1 cellular context compared by ENCODE assay signal in genomic region chr19:35266904-35267817, GRCh38.
A peak's percentile ranks its signal among the peaks of the same experiment; 100 is the strongest.
TF ChIP-seq lines count a peak whose summit lies in the region.

No MANE protein-coding gene starts in this region.

TF ChIP-seq in K562, 482 proteins besides CTCF, POLR2A, EP300 and RAD21 (continued from another document):
- TF ChIP-seq ZNF318 (IDR thresholded peaks at IDR 0.05; ENCODE audit: borderline replicate concordance in 1 of 2, low read depth in 1 of 2): no peak
- TF ChIP-seq CHD1 (IDR thresholded peaks at IDR 0.05; ENCODE audit: low read length): peak; percentile 56
- TF ChIP-seq MAZ (CRISPR knock-in tag; conservative IDR thresholded peaks at IDR 0.05 in 1 of 2, IDR thresholded peaks at IDR 0.05 in 1 of 2): 0 out of 4 replicates have a peak, but pooled peaks of 1 of the 2 experiments have one; percentile 36
- TF ChIP-seq THRAP3 (IDR thresholded peaks at IDR 0.05; ENCODE audit: borderline replicate concordance): 0 out of 2 replicates have a peak, but pooled peaks have one; percentile 58
- TF ChIP-seq, protein P1, sequence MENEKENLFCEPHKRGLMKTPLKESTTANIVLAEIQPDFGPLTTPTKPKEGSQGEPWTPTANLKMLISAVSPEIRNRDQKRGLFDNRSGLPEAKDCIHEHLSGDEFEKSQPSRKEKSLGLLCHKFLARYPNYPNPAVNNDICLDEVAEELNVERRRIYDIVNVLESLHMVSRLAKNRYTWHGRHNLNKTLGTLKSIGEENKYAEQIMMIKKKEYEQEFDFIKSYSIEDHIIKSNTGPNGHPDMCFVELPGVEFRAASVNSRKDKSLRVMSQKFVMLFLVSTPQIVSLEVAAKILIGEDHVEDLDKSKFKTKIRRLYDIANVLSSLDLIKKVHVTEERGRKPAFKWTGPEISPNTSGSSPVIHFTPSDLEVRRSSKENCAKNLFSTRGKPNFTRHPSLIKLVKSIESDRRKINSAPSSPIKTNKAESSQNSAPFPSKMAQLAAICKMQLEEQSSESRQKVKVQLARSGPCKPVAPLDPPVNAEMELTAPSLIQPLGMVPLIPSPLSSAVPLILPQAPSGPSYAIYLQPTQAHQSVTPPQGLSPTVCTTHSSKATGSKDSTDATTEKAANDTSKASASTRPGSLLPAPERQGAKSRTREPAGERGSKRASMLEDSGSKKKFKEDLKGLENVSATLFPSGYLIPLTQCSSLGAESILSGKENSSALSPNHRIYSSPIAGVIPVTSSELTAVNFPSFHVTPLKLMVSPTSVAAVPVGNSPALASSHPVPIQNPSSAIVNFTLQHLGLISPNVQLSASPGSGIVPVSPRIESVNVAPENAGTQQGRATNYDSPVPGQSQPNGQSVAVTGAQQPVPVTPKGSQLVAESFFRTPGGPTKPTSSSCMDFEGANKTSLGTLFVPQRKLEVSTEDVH (IDR thresholded peaks at IDR 0.05; ENCODE audit: low read depth, partially characterized antibody): peak; percentile 24
- peak; percentile 27; the same call in 1 of the 2 replicates for TF ChIP-seq POLR2AphosphoS2 (IDR thresholded peaks at IDR 0.05; ENCODE audit: low read length)
- TF ChIP-seq, protein P2, sequence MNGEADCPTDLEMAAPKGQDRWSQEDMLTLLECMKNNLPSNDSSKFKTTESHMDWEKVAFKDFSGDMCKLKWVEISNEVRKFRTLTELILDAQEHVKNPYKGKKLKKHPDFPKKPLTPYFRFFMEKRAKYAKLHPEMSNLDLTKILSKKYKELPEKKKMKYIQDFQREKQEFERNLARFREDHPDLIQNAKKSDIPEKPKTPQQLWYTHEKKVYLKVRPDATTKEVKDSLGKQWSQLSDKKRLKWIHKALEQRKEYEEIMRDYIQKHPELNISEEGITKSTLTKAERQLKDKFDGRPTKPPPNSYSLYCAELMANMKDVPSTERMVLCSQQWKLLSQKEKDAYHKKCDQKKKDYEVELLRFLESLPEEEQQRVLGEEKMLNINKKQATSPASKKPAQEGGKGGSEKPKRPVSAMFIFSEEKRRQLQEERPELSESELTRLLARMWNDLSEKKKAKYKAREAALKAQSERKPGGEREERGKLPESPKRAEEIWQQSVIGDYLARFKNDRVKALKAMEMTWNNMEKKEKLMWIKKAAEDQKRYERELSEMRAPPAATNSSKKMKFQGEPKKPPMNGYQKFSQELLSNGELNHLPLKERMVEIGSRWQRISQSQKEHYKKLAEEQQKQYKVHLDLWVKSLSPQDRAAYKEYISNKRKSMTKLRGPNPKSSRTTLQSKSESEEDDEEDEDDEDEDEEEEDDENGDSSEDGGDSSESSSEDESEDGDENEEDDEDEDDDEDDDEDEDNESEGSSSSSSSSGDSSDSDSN (IDR thresholded peaks at IDR 0.05; ENCODE audit: borderline replicate concordance in 1 of 2, low read depth in 2 of 2, low read length in 2 of 2): peak in 1 of 2 experiments; percentile 63; a peak in 2 of 4 replicates
- no peak for TF ChIP-seq ZNF384 (IDR thresholded peaks at IDR 0.05; ENCODE audit: low read depth, low read length)
- TF ChIP-seq ARID2 (IDR thresholded peaks at IDR 0.05): no peak
- TF ChIP-seq, protein P3, sequence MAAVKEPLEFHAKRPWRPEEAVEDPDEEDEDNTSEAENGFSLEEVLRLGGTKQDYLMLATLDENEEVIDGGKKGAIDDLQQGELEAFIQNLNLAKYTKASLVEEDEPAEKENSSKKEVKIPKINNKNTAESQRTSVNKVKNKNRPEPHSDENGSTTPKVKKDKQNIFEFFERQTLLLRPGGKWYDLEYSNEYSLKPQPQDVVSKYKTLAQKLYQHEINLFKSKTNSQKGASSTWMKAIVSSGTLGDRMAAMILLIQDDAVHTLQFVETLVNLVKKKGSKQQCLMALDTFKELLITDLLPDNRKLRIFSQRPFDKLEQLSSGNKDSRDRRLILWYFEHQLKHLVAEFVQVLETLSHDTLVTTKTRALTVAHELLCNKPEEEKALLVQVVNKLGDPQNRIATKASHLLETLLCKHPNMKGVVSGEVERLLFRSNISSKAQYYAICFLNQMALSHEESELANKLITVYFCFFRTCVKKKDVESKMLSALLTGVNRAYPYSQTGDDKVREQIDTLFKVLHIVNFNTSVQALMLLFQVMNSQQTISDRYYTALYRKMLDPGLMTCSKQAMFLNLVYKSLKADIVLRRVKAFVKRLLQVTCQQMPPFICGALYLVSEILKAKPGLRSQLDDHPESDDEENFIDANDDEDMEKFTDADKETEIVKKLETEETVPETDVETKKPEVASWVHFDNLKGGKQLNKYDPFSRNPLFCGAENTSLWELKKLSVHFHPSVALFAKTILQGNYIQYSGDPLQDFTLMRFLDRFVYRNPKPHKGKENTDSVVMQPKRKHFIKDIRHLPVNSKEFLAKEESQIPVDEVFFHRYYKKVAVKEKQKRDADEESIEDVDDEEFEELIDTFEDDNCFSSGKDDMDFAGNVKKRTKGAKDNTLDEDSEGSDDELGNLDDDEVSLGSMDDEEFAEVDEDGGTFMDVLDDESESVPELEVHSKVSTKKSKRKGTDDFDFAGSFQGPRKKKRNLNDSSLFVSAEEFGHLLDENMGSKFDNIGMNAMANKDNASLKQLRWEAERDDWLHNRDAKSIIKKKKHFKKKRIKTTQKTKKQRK (IDR thresholded peaks at IDR 0.05; ENCODE audit: borderline replicate concordance, low read depth, low read length): no peak
- peak; percentile 88 for TF ChIP-seq RBM39 (optimal IDR thresholded peaks at IDR 0.05; ENCODE audit: low read depth, low read length)
- TF ChIP-seq USF2 (CRISPR knock-in tag; IDR thresholded peaks at IDR 0.05): peak; percentile 5; the same call in 1 of the 2 replicates
